ENCODE assay signal across 16 cellular contexts in genomic region chr2:217954051-217954450, GRCh38. TPM values are rescaled to one million over a fixed set of nuclear protein-coding genes. Genes with fewer than 3 reads are reported as not detected.
DNase-seq lines count a peak whose midpoint lies in the region; ATAC-seq and TF ChIP-seq lines count a peak whose summit lies in the region.
"Had no signal": no experiment of that assay in that cellular context is flagged by ENCODE, and none has a peak within 500 bp of the region (broad histone marks: within the 10 kb centered on the region; RNA-seq: fewer than 3 reads in every experiment).

No MANE protein-coding gene starts in this region.

- peak overlapping the region in 2 of 3 donors; percentile 30 to 33 for H3K9ac ChIP-seq in skeletal muscle tissue (ENCODE audit: low read depth in 1 of 3, low read length in 3 of 3)

- H3K27me3 Mint-ChIP-seq in stimulated activated naive CD8-positive, alpha-beta T cell treated with anti-CD3 and anti-CD28 coated beads, Interleukin-15, amount 100 ng/mL, for 72 hours, result peaks cover 19% of the 10 kb centered on the region

- no peak overlapping the region for H3K4me3 Mint-ChIP-seq in stimulated activated naive CD8-positive, alpha-beta T cell treated with anti-CD3 and anti-CD28 coated beads, Interleukin-15, amount 100 ng/mL, for 72 hours
- H3K4me3 Mint-ChIP-seq: activated CD8-positive, alpha-beta T cell treated with anti-CD3 and anti-CD28 coated beads, Interleukin-2, amount 10 ng/mL, durations not matched to agents 7 days and 5 days; stimulated activated naive CD8-positive, alpha-beta T cell treated with anti-CD3 and anti-CD28 coated beads, Interleukin-15, Interleukin-2, amounts not matched to agents 100 ng/mL and 50 ng/mL, for 24 hours had no signal

- no peaks in the 10 kb centered on the region for H3K9me3 ChIP-seq in right lobe of liver
- H3K9me3 ChIP-seq in skeletal muscle tissue (ENCODE audit: control insufficient read depth in 3 of 3, low read length in 3 of 3), result no peaks in the 10 kb centered on the region
- H3K9me3 ChIP-seq in aorta (ENCODE audit: control insufficient read depth, low read length), result no peaks in the 10 kb centered on the region

- H3K36me3 ChIP-seq in right lobe of liver (no peaks in the 10 kb centered on the region), skeletal muscle tissue (ENCODE audit: control insufficient read depth in 3 of 3, insufficient read depth in 3 of 3, low read length in 3 of 3) (peaks cover 0 to 7% (median 5%) of the 10 kb centered on the region in 3 donors), aorta (ENCODE audit: control insufficient read depth in 1 of 2, insufficient read depth in 2 of 2, low read length in 1 of 2) (no peaks in the 10 kb centered on the region)

- no peaks in the 10 kb centered on the region for H3K27me3 ChIP-seq in right lobe of liver
- no peaks in the 10 kb centered on the region for H3K27me3 ChIP-seq in skeletal muscle tissue (ENCODE audit: control insufficient read depth in 3 of 3, insufficient read depth in 3 of 3, low read length in 3 of 3)
- no peaks in the 10 kb centered on the region for H3K27me3 ChIP-seq in aorta (ENCODE audit: control insufficient read depth in 1 of 2, insufficient read depth in 2 of 2, low read length in 1 of 2)

- no peaks in the 10 kb centered on the region for H3K9me3 Mint-ChIP-seq in stimulated activated naive CD8-positive, alpha-beta T cell treated with anti-CD3 and anti-CD28 coated beads, Interleukin-15, amount 100 ng/mL, for 72 hours
- H3K9me3 Mint-ChIP-seq: stimulated activated naive CD8-positive, alpha-beta T cell treated with anti-CD3 and anti-CD28 coated beads, Interleukin-15, Interleukin-2, amounts not matched to agents 100 ng/mL and 50 ng/mL, for 24 hours had no signal

- H3K27ac ChIP-seq in right lobe of liver (peak overlapping the region in 1 of 3 donors; percentile 22), skeletal muscle tissue (ENCODE audit: low read depth, low read length) (peak overlapping the region; percentile 69), aorta (ENCODE audit: low read depth in 1 of 2, low read length in 2 of 2) (peak overlapping the region; percentile 79 to 89)

- no peak for TF ChIP-seq CTCF in right lobe of liver (IDR thresholded peaks at IDR 0.05)

- no peak for TF ChIP-seq POLR2A in right lobe of liver (IDR thresholded peaks at IDR 0.05)

- intact Hi-C loops in right lobe of liver (cut with DNase I), result no loop called here
- intact Hi-C loops in aorta (cut with DNase I), result no loop called here

- DNase-seq in stimulated activated naive CD8-positive, alpha-beta T cell treated with anti-CD3 and anti-CD28 coated beads, Interleukin-15, Interleukin-2, amounts not matched to agents 100 U/mL and 50 U/mL, for 24 hours, result no peak
- DNase-seq in stimulated activated naive CD8-positive, alpha-beta T cell treated with anti-CD3 and anti-CD28 coated beads, Interleukin-15, amount 100 ng/mL, for 72 hours, result no peak
- DNase-seq in right lobe of liver (peak in 2 of 3 donors; percentile 31 to 35), aorta (no peak), SKM-1 (lab: John Stamatoyannopoulos, UW; ENCODE audit: unreplicated experiment) (no peak)
- DNase-seq: ACHN; activated CD8-positive, alpha-beta T cell treated with anti-CD3 and anti-CD28 coated beads, Interleukin-2, amount 10 ng/mL, durations not matched to agents 7 days and 5 days; effector CD8-positive, alpha-beta T cell; Kasumi-1; NCI-H146; NCI-H446 had no signal

- H3K27ac Mint-ChIP-seq in stimulated activated naive CD8-positive, alpha-beta T cell treated with anti-CD3 and anti-CD28 coated beads, Interleukin-15, amount 100 ng/mL, for 72 hours, result no peak overlapping the region
- H3K27ac Mint-ChIP-seq: stimulated activated naive CD8-positive, alpha-beta T cell treated with anti-CD3 and anti-CD28 coated beads, Interleukin-15, Interleukin-2, amounts not matched to agents 100 ng/mL and 50 ng/mL, for 24 hours had no signal

- WGBS in right lobe of liver (ENCODE audit: insufficient coverage, low coverage, low lambda C conversion rate, missing lambda C conversion rate), result no CpG with 5 or more reads among the region's 9 CpGs
- 33 to 38% methylated on average over 9 of the region's 9 CpGs for WGBS in aorta, 2 donors

- H3K4me1 Mint-ChIP-seq in stimulated activated naive CD8-positive, alpha-beta T cell treated with anti-CD3 and anti-CD28 coated beads, Interleukin-15, amount 100 ng/mL, for 72 hours, result no peaks in the 10 kb centered on the region

- H3K4me3 ChIP-seq in right lobe of liver (no peak overlapping the region), skeletal muscle tissue (ENCODE audit: low read length in 3 of 3) (no peak overlapping the region), aorta (ENCODE audit: low read length in 2 of 2) (no peak overlapping the region)
- H3K4me3 ChIP-seq: GM12878 had no signal

- ATAC-seq in stimulated activated naive CD8-positive, alpha-beta T cell treated with anti-CD3 and anti-CD28 coated beads, Interleukin-15, Interleukin-2, amounts not matched to agents 100 U/mL and 50 U/mL, for 24 hours, result peak; percentile 16
- no peak for ATAC-seq in stimulated activated naive CD8-positive, alpha-beta T cell treated with anti-CD3 and anti-CD28 coated beads, Interleukin-15, amount 100 ng/mL, for 72 hours
- ATAC-seq in right lobe of liver (no peak), aorta (ENCODE audit: low FRiP score) (no peak), HG03045 (IDR thresholded peaks at IDR 0.05; ENCODE audit: unreplicated experiment) (no peak), GM19452 (IDR thresholded peaks at IDR 0.05; ENCODE audit: unreplicated experiment) (no peak)
- ATAC-seq: activated CD8-positive, alpha-beta T cell treated with anti-CD3 and anti-CD28 coated beads, Interleukin-2, amount 10 ng/mL, durations not matched to agents 7 days and 5 days; GM12878 had no signal

- H3K4me1 ChIP-seq in right lobe of liver (peaks cover 0 to 17% (median 4%) of the 10 kb centered on the region in 4 donors), skeletal muscle tissue (ENCODE audit: control insufficient read depth in 3 of 3, insufficient read depth in 3 of 3, low read length in 3 of 3) (peaks cover 52 to 59% (median 55%) of the 10 kb centered on the region in 3 donors), aorta (ENCODE audit: control insufficient read depth in 1 of 2, insufficient read depth in 2 of 2, low read length in 2 of 2) (peaks cover 0 to 5% of the 10 kb centered on the region in 2 donors)

RNA-seq across cellular contexts. Expression of gene TNS1, which starts 48.7 kb away (rescaled TPM):
- total RNA-seq in right lobe of liver, result 100 to 1,000 TPM in 3 of 6 experiments, 10 to 100 TPM in 3; 68.4 to 209 (median 99.2) TPM
- 73.1 TPM for total RNA-seq in skeletal muscle tissue
- 1,000 to 10,000 TPM; 1,456 to 1,949 TPM for total RNA-seq in aorta
- polyA plus RNA-seq in aorta, result 100 to 1,000 TPM; 303 to 404 TPM

Comparison
In these comparisons a context has a peak if more than half of its experiments do, and no peak if none do; other contexts are left out.
1. DNase-seq: peak in right lobe of liver (2 of 3); none in stimulated activated naive CD8-positive, alpha-beta T cell treated with anti-CD3 and anti-CD28 coated beads, Interleukin-15, Interleukin-2, amounts not matched to agents 100 U/mL and 50 U/mL, for 24 hours (single experiment), stimulated activated naive CD8-positive, alpha-beta T cell treated with anti-CD3 and anti-CD28 coated beads, Interleukin-15, amount 100 ng/mL, for 72 hours (0 of 2), aorta (0 of 2) and SKM-1 (single experiment).
2. RNA of gene TNS1, which starts 48.7 kb away (total RNA-seq): 1,456 to 1,949 TPM in aorta; 68.4 to 209 TPM in right lobe of liver and 73.1 TPM in skeletal muscle tissue (single experiment); every median in the first group is over 4 times any median in the second.